1 cellular context compared by ENCODE assay signal in genomic region chr2:96114903-96115581, GRCh38.
TF ChIP-seq lines count a peak whose summit lies in the region.

No MANE protein-coding gene starts in this region.

TF ChIP-seq in SK-N-SH treated with all-trans-retinoic acid at 6 μM for 48 hours, 23 proteins besides CTCF, POLR2A, EP300 and RAD21 (continued from another document):
- TF ChIP-seq CSRNP3 (CRISPR knock-in tag; IDR thresholded peaks at IDR 0.05) (no peak), PPARA (CRISPR knock-in tag; IDR thresholded peaks at IDR 0.05; ENCODE audit: borderline replicate concordance) (no peak), CREB5 (CRISPR knock-in tag; IDR thresholded peaks at IDR 0.05; ENCODE audit: low read depth) (no peak), TCF4 (CRISPR knock-in tag; IDR thresholded peaks at IDR 0.05; ENCODE audit: borderline replicate concordance) (no peak)
